1 cellular context compared by ENCODE assay signal in the genomic region with DNA sequence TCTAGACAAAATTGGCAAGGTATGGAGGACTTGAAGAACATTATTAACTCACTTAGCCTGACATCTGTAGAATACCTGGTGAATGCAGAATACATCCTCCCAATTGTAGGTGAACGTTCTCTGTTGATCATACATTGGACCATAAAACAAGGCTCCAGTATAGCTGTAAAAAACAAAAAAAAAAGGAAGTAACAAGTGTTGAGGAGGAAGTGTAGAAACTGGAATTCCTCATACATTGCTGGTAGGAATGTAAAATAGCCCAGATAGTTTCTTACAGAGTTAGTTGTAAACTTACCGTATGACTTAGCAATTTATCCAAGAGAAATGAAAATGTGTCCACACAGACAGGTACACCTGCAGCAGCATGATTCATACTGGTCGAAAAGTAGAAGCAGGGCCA.
TF ChIP-seq lines count a peak whose summit lies in the region.

No MANE protein-coding gene starts in this region.

TF ChIP-seq in GM12878, 131 proteins besides CTCF, POLR2A, EP300 and RAD21:
- no peak for TF ChIP-seq IRF4 (IDR thresholded peaks at IDR 0.05; ENCODE audit: low read depth, low read length)
- TF ChIP-seq ZNF622 (IDR thresholded peaks at IDR 0.05): no peak
- no peak for TF ChIP-seq YBX1 (IDR thresholded peaks at IDR 0.05)
- TF ChIP-seq BHLHE40 (IDR thresholded peaks at IDR 0.05; ENCODE audit: borderline replicate concordance in 1 of 2, low read depth in 2 of 2, low read length in 1 of 2): no peak
- TF ChIP-seq SUPT20H (IDR thresholded peaks at IDR 0.05; ENCODE audit: borderline replicate concordance, control insufficient read depth, low read depth, low read length): no peak
- no peak for TF ChIP-seq MEF2A (IDR thresholded peaks at IDR 0.05; ENCODE audit: insufficient read depth, low read depth, low read length)
- no peak for TF ChIP-seq IKZF2 (IDR thresholded peaks at IDR 0.05)
- TF ChIP-seq HDAC6 (IDR thresholded peaks at IDR 0.05; ENCODE audit: unreplicated experiment): no peak
- TF ChIP-seq IKZF1 (conservative IDR thresholded peaks at IDR 0.05): no peak
- TF ChIP-seq SUZ12 (IDR thresholded peaks at IDR 0.05; ENCODE audit: unreplicated experiment): no peak
- no peak for TF ChIP-seq MXI1 (IDR thresholded peaks at IDR 0.05; ENCODE audit: low read depth, low read length)
